Comparison of ENCODE assay signal across 9 cellular contexts in genomic region chr10:45557275-45557905, GRCh38.
A peak's percentile ranks its signal among the peaks of the same experiment; 100 is the strongest.
DNase-seq lines count a peak whose midpoint lies in the region; ATAC-seq and TF ChIP-seq lines count a peak whose summit lies in the region.
"Had no signal": no experiment of that assay in that cellular context is flagged by ENCODE, and none has a peak within 500 bp of the region (broad histone marks: within the 10 kb centered on the region; RNA-seq: fewer than 3 reads in every experiment).

No MANE protein-coding gene starts in this region.

- no peak overlapping the region for H3K9ac ChIP-seq in OCI-LY1 (ENCODE audit: low read length)

- H3K9me3 ChIP-seq in OCI-LY1 (ENCODE audit: low read length) (no peaks in the 10 kb centered on the region), right cardiac atrium (ENCODE audit: control insufficient read depth, low read length) (no peaks in the 10 kb centered on the region)

- no peaks in the 10 kb centered on the region for H4K20me1 ChIP-seq in OCI-LY1 (ENCODE audit: insufficient read depth, low read length)

- peak overlapping the region; percentile 44; the same call in 1 of the 2 replicates for H3K4me2 ChIP-seq in OCI-LY1 (ENCODE audit: low read length)

- intact Hi-C loops in CD14-positive monocyte (cut with micrococcal nuclease) = no loop called here
- intact Hi-C loops in right cardiac atrium (cut with DNase I) = no loop called here

- peak overlapping the region; percentile 47 to 59 for H3K4me3 Mint-ChIP-seq in CD14-positive monocyte

- no peak for TF ChIP-seq CTCF in CD14-positive monocyte (IDR thresholded peaks at IDR 0.05)
- no peak for TF ChIP-seq CTCF in OCI-LY1 (IDR thresholded peaks at IDR 0.05; ENCODE audit: low read length)

- H3K9me3 Mint-ChIP-seq in CD14-positive monocyte = peaks cover 0 to 4% (median 0%) of the 10 kb centered on the region in 7 donors

- H3K79me2 ChIP-seq in OCI-LY1 (ENCODE audit: insufficient read depth, low read length) = no peaks in the 10 kb centered on the region

- H3K27ac ChIP-seq in OCI-LY1 (ENCODE audit: low read depth, low read length, poor library complexity, severe bottlenecking) (peak overlapping the region; percentile 63), right cardiac atrium (ENCODE audit: low read length) (no peak overlapping the region)

- H3K27me3 ChIP-seq in OCI-LY1 (ENCODE audit: insufficient read depth, low read length) = no peaks in the 10 kb centered on the region
- no peaks in the 10 kb centered on the region for H3K27me3 ChIP-seq in right cardiac atrium (ENCODE audit: control insufficient read depth, insufficient read depth)

- ATAC-seq in GM21423 (IDR thresholded peaks at IDR 0.05; ENCODE audit: unreplicated experiment) (peak; percentile 70), right cardiac atrium (peak; percentile 43 to 71), GM19397 (IDR thresholded peaks at IDR 0.05; ENCODE audit: unreplicated experiment) (no peak)

- H3F3A ChIP-seq in OCI-LY1 (ENCODE audit: insufficient read depth, low read length) = no peaks in the 10 kb centered on the region

- H3K27ac Mint-ChIP-seq in CD14-positive monocyte = peak overlapping the region; percentile 26 to 85 (median 74)

- DNase-seq in CD14-positive monocyte (ENCODE audit: low spot score) (peak; percentile 53), right cardiac atrium (no peak), islet precursor cell (no peak), NCI-H2227 treated with DMSO at 0.1 percent for 48 hours (lab: John Stamatoyannopoulos, UW) (no peak), NCI-H1048 (lab: John Stamatoyannopoulos, UW) (no peak)
- DNase-seq: DMS 273 treated with DMSO at 0.1 percent for 48 hours had no signal

- H3K36me3 ChIP-seq in OCI-LY1 (ENCODE audit: insufficient read depth, low read length) = peaks cover 7% of the 10 kb centered on the region; the same call in 1 of the 2 replicates

- peaks cover 0 to 2% (median 0%) of the 10 kb centered on the region in 3 donors for H3K27me3 Mint-ChIP-seq in CD14-positive monocyte (ENCODE audit: low read depth in 3 of 3)

- peaks cover 22% of the 10 kb centered on the region for H3K4me1 ChIP-seq in OCI-LY1 (ENCODE audit: insufficient read depth, low read length, severe bottlenecking)
- peaks cover 2% of the 10 kb centered on the region for H3K4me1 ChIP-seq in right cardiac atrium (ENCODE audit: control insufficient read depth, insufficient read depth, low read length)

- H3K4me1 Mint-ChIP-seq in CD14-positive monocyte = peaks cover 56% of the 10 kb centered on the region

- WGBS in right cardiac atrium = 67% methylated on average over 9 of the region's 9 CpGs

- H3K4me3 ChIP-seq in OCI-LY1 (ENCODE audit: low read depth, low read length, poor library complexity, severe bottlenecking) (peak overlapping the region; percentile 30), right cardiac atrium (ENCODE audit: low read length) (no peak overlapping the region)

- peaks cover 9 to 10% of the 10 kb centered on the region in 2 donors for H3K36me3 Mint-ChIP-seq in CD14-positive monocyte

- no peak overlapping the region for H2AFZ ChIP-seq in OCI-LY1 (ENCODE audit: low read length)

- no peaks in the 10 kb centered on the region for H3K9me2 ChIP-seq in OCI-LY1 (ENCODE audit: low read depth, low read length)
